In genomic region chr3:12444582-12445468, GRCh38 we compare ENCODE assay signal across 14 cellular contexts. TPM values are rescaled to one million over a fixed set of nuclear protein-coding genes. Genes with fewer than 3 reads are reported as not detected.
DNase-seq lines count a peak whose midpoint lies in the region; ATAC-seq, FAIRE-seq and TF ChIP-seq lines count a peak whose summit lies in the region.
"Had no signal": no experiment of that assay in that cellular context is flagged by ENCODE, and none has a peak within 500 bp of the region (broad histone marks: within the 10 kb centered on the region; RNA-seq: fewer than 3 reads in every experiment).

No MANE protein-coding gene starts in this region.

- H3K27me3 ChIP-seq in K562 (ENCODE audit: control insufficient read depth in 2 of 2, insufficient read depth in 2 of 2, low read length in 2 of 2), result peaks cover 52 to 64% of the 10 kb centered on the region in 2 experiments
- H3K27me3 ChIP-seq: BLaER1 had no signal

- no peak overlapping the region for H3K4me3 Mint-ChIP-seq in stimulated activated naive B cell treated with anti-CD40 and anti-IgM and Interleukin-4, amounts not matched to agents 10 μg/mL and 1 μg/mL and 100 μg/mL, for 72 hours
- H3K4me3 Mint-ChIP-seq: activated CD4-positive, alpha-beta T cell treated with anti-CD3 and anti-CD28 coated beads, Interleukin-2, amount 10 ng/mL, durations not matched to agents 7 days and 5 days; activated naive CD8-positive, alpha-beta T cell treated with anti-CD3 and anti-CD28 coated beads, Interleukin-2, amount 50 U/mL, for 24 hours had no signal

- H3K4me1 ChIP-seq in K562 (replicated peaks in 1 of 2; ENCODE audit: control insufficient read depth in 2 of 2, insufficient read depth in 2 of 2, low read length in 2 of 2), result peaks cover 0 to 6% of the 10 kb centered on the region in 2 experiments; a peak in 2 of 5 replicates
- H3K4me1 ChIP-seq: BLaER1, psoas muscle had no signal

- in situ Hi-C loops in K562 (cut with MboI), result no loop called here

- intact Hi-C loops in K562 (cut with micrococcal nuclease), result no loop called here

- TF ChIP-seq RAD21 in K562 (CRISPR knock-in tag; conservative IDR thresholded peaks at IDR 0.05 in 1 of 2, IDR thresholded peaks at IDR 0.05 in 1 of 2), result no peak

- no peaks in the 10 kb centered on the region for H3K9me3 ChIP-seq in K562 (replicated peaks; ENCODE audit: control insufficient read depth, insufficient read depth, low read depth, low read length)
- H3K9me3 ChIP-seq: BLaER1, esophagus muscularis mucosa, psoas muscle had no signal

- no peaks in the 10 kb centered on the region for H3K36me3 ChIP-seq in K562 (ENCODE audit: control insufficient read depth, insufficient read depth, low read length)
- H3K36me3 ChIP-seq: BLaER1, esophagus muscularis mucosa had no signal

- TF ChIP-seq CTCF in K562 (IDR thresholded peaks at IDR 0.05 in 2 of 3, conservative IDR thresholded peaks at IDR 0.05 in 1 of 3; ENCODE audit: insufficient read depth in 2 of 3, low read depth in 1 of 3, low read length in 3 of 3), result no peak

- H3K27ac Mint-ChIP-seq in stimulated activated naive B cell treated with anti-CD40 and anti-IgM and Interleukin-4, amounts not matched to agents 10 μg/mL and 1 μg/mL and 100 μg/mL, for 72 hours, result no peak overlapping the region
- H3K27ac Mint-ChIP-seq: activated CD4-positive, alpha-beta T cell treated with anti-CD3 and anti-CD28 coated beads, Interleukin-2, amount 10 ng/mL, durations not matched to agents 7 days and 5 days; activated naive CD8-positive, alpha-beta T cell treated with anti-CD3 and anti-CD28 coated beads, Interleukin-2, amount 50 U/mL, for 24 hours had no signal

- no peak overlapping the region for H2AFZ ChIP-seq in K562 (ENCODE audit: low read depth, low read length)

- H3K9me1 ChIP-seq in K562 (ENCODE audit: control insufficient read depth, insufficient read depth, low read length), result no peaks in the 10 kb centered on the region

- no peak for TF ChIP-seq EP300 in K562 (IDR thresholded peaks at IDR 0.05; ENCODE audit: low read length)

- H4K20me1 ChIP-seq in K562 (replicated peaks; ENCODE audit: control insufficient read depth, insufficient read depth, low read length), result no peaks in the 10 kb centered on the region; the same call in 1 of the 2 replicates
- H4K20me1 ChIP-seq: BLaER1 had no signal

- ATAC-seq in K562, result peak; percentile 19
- no peak for ATAC-seq in HG03139 (IDR thresholded peaks at IDR 0.05; ENCODE audit: unreplicated experiment)
- ATAC-seq in stimulated activated naive B cell treated with anti-CD40 and anti-IgM and Interleukin-4, amounts not matched to agents 10 μg/mL and 1 μg/mL and 100 μg/mL, for 72 hours (replicated peaks), result no peak
- ATAC-seq: activated naive CD8-positive, alpha-beta T cell treated with anti-CD3 and anti-CD28 coated beads, Interleukin-2, amount 50 U/mL, for 24 hours; psoas muscle had no signal

- FAIRE-seq in K562 (lab: Jason Lieb, UNC), result no peak

- CTCF ChIA-PET in K562 (lab: Yijun Ruan, JAX; ENCODE audit: low intra/inter-chr PET ratio), result no interaction called here

- POLR2A ChIA-PET in K562 (lab: Yijun Ruan, JAX), result interaction anchor here (0.6 kb wide), 1 partner anchor 11 kb away, joined by 3 read pairs; no protein-coding TSS in a partner anchor

- no peak overlapping the region for H3K4me3 ChIP-seq in K562
- H3K4me3 ChIP-seq: BLaER1, esophagus muscularis mucosa, psoas muscle had no signal

- H3K79me2 ChIP-seq in K562 (ENCODE audit: control insufficient read depth, insufficient read depth, low read length), result no peaks in the 10 kb centered on the region

- WGBS in K562 (ENCODE audit: insufficient coverage, low coverage, missing lambda C conversion rate), result 4% methylated on average over 24 of the region's 24 CpGs

- no peaks in the 10 kb centered on the region for H3K36me3 Mint-ChIP-seq in stimulated activated naive B cell treated with anti-CD40 and anti-IgM and Interleukin-4, amounts not matched to agents 10 μg/mL and 1 μg/mL and 100 μg/mL, for 72 hours

- peak overlapping the region in 1 of 2 experiments; percentile 12; a peak in 1 of 4 replicates for H3K9ac ChIP-seq in K562 (ENCODE audit: insufficient read depth in 1 of 2, low read depth in 2 of 2, low read length in 2 of 2)
- H3K9ac ChIP-seq: BLaER1 had no signal

- no peak for TF ChIP-seq POLR2A in K562 (conservative IDR thresholded peaks at IDR 0.05)

- BruUV-seq in K562 (replicated peaks; lab: Mats Ljungman, UMichigan), result no TSS peak

- peaks cover 0 to 4% of the 10 kb centered on the region in 2 donors for H3K9me3 Mint-ChIP-seq in stimulated activated naive B cell treated with anti-CD40 and anti-IgM and Interleukin-4, amounts not matched to agents 10 μg/mL and 1 μg/mL and 100 μg/mL, for 72 hours
- H3K9me3 Mint-ChIP-seq: activated CD4-positive, alpha-beta T cell treated with anti-CD3 and anti-CD28 coated beads, Interleukin-2, amount 10 ng/mL, durations not matched to agents 7 days and 5 days; activated naive CD8-positive, alpha-beta T cell treated with anti-CD3 and anti-CD28 coated beads, Interleukin-2, amount 50 U/mL, for 24 hours had no signal

- H3K4me2 ChIP-seq in K562 (ENCODE audit: insufficient read depth, low read length), result no peak overlapping the region
- H3K4me2 ChIP-seq: BLaER1 had no signal

- H3K4me1 Mint-ChIP-seq in stimulated activated naive B cell treated with anti-CD40 and anti-IgM and Interleukin-4, amounts not matched to agents 10 μg/mL and 1 μg/mL and 100 μg/mL, for 72 hours, result peaks cover 0 to 3% of the 10 kb centered on the region in 2 donors
- H3K4me1 Mint-ChIP-seq: activated CD4-positive, alpha-beta T cell treated with anti-CD3 and anti-CD28 coated beads, Interleukin-2, amount 10 ng/mL, durations not matched to agents 7 days and 5 days; activated naive CD8-positive, alpha-beta T cell treated with anti-CD3 and anti-CD28 coated beads, Interleukin-2, amount 50 U/mL, for 24 hours had no signal

- H3K27me3 Mint-ChIP-seq in stimulated activated naive B cell treated with anti-CD40 and anti-IgM and Interleukin-4, amounts not matched to agents 10 μg/mL and 1 μg/mL and 100 μg/mL, for 72 hours, result peaks cover 30 to 48% of the 10 kb centered on the region in 2 donors
- H3K27me3 Mint-ChIP-seq: activated CD4-positive, alpha-beta T cell treated with anti-CD3 and anti-CD28 coated beads, Interleukin-2, amount 10 ng/mL, durations not matched to agents 7 days and 5 days had no signal

- DNase-seq in AG08396 (ENCODE audit: low spot score) (peak; percentile 24), HT1080 (ENCODE audit: low read depth) (peak; percentile 74), K562 (ENCODE audit: extremely low read depth in 1 of 4, low spot score in 3 of 4) (no peak), mesenteric fat pad (ENCODE audit: low spot score) (peak; percentile 87), NCI-H82 (lab: John Stamatoyannopoulos, UW) (no peak), DMS79 treated with DMSO at 0.1 percent for 48 hours (lab: John Stamatoyannopoulos, UW) (no peak)
- DNase-seq in stimulated activated naive B cell treated with anti-CD40 and anti-IgM and Interleukin-4, amounts not matched to agents 10 μg/mL and 1 μg/mL and 100 μg/mL, for 72 hours, result no peak
- DNase-seq: activated CD4-positive, alpha-beta T cell treated with anti-CD3 and anti-CD28 coated beads, Interleukin-2, amount 10 ng/mL, durations not matched to agents 7 days and 5 days; activated naive CD8-positive, alpha-beta T cell treated with anti-CD3 and anti-CD28 coated beads, Interleukin-2, amount 50 U/mL, for 24 hours; NCI-H2171 treated with DMSO at 0.1 percent for 48 hours; psoas muscle had no signal

- no peak overlapping the region for H3K27ac ChIP-seq in K562 (ENCODE audit: extremely low read depth, low read depth, low read length)
- H3K27ac ChIP-seq: BLaER1, esophagus muscularis mucosa, psoas muscle had no signal

TF ChIP-seq in K562, 482 proteins besides CTCF, POLR2A, EP300 and RAD21:
- 0 out of 2 replicates have a peak, but pooled peaks have one; percentile 28 for TF ChIP-seq NFIC (IDR thresholded peaks at IDR 0.05)
- TF ChIP-seq XRCC5 (IDR thresholded peaks at IDR 0.05; ENCODE audit: low read depth, low read length), result no peak

RNA-seq across cellular contexts. Expression of gene TSEN2, which starts 39.5 kb away (rescaled TPM):
- total RNA-seq in HT1080 (2014; rRNA removed; shearing (Covaris generic)), result 14.8 and 20.2 TPM in 2 replicates
- 11.9 TPM in 2 replicates for polyA plus RNA-seq in HT1080 (2015; cell fraction: cytosol; rRNA removed)
- polyA plus RNA-seq in HT1080 (2015; cell fraction: nucleus; rRNA removed), result 31.1 and 32.7 TPM in 2 replicates
- total RNA-seq in K562 (2011; cell fraction: chromatin; rRNA removed; ENCODE audit: low replicate concordance), result 122 and 144 TPM in 2 replicates
- total RNA-seq in K562 (2011; cell fraction: nucleolus; rRNA removed), result 63.7 and 68.7 TPM in 2 replicates
- total RNA-seq in K562 (2011; cell fraction: nucleoplasm; rRNA removed), result 97.8 and 189 TPM in 2 replicates
- 38.5 and 40.4 TPM in 2 replicates for total RNA-seq in K562 (2014; rRNA removed)
- total RNA-seq in K562 (2014; rRNA removed; fragmentation: Illumina TruSeq; extraction: Trizol), result 52.8 and 55.9 TPM in 2 replicates
- total RNA-seq in K562 (2015; rRNA removed; fragmentation: Illumina TruSeq; extraction: Trizol), result 53.0 and 55.2 TPM in 2 replicates
- 39.9 TPM in 2 replicates for total RNA-seq in K562 (2021)
- polyA plus RNA-seq in K562 (2011; rRNA removed), result 39.4 and 43.7 TPM in 2 replicates
- polyA plus RNA-seq in K562 (2011; cell fraction: cytosol; rRNA removed), result 15.6 and 18.3 TPM in 2 replicates
- polyA plus RNA-seq in K562 (2011; cell fraction: nucleus; rRNA removed), result 53.0 and 76.1 TPM in 2 replicates
- polyA plus RNA-seq in K562 (2012), result 29.0 and 36.0 TPM in 2 replicates
- 48.2 and 55.6 TPM in 2 replicates for polyA plus RNA-seq in K562 (2014; fragmentation: Illumina TruSeq; extraction: Trizol)
- 10 to 100 TPM; 39.3 to 76.3 TPM for polyA plus RNA-seq in K562 (2014; fragmentation: Nextera tagmentation; extraction: Ambion mirVana)
- polyA plus RNA-seq in K562 (2014; rRNA removed), result 46.6 and 50.8 TPM in 2 replicates
- 63.4 and 74.4 TPM in 2 replicates for polyA minus RNA-seq in K562 (2011; rRNA and poly(A)+ RNA removed)
- 14.2 and 22.0 TPM in 2 replicates for polyA minus RNA-seq in K562 (2011; cell fraction: cytosol; rRNA and poly(A)+ RNA removed)
- polyA minus RNA-seq in K562 (2011; cell fraction: nucleus; rRNA and poly(A)+ RNA removed), result 40.0 and 47.9 TPM in 2 replicates
- total RNA-seq in mesenteric fat pad, result 24.9 TPM

Comparison
In these comparisons a context has a peak if more than half of its experiments do, and no peak if none do; other contexts are left out.
1. DNase-seq: peak in AG08396 (single experiment), HT1080 (single experiment) and mesenteric fat pad (single experiment); none in K562 (0 of 4), stimulated activated naive B cell treated with anti-CD40 and anti-IgM and Interleukin-4, amounts not matched to agents 10 μg/mL and 1 μg/mL and 100 μg/mL, for 72 hours (single experiment), NCI-H82 (single experiment) and DMS79 treated with DMSO at 0.1 percent for 48 hours (single experiment).